Comparison of ENCODE assay signal across 10 cellular contexts in genomic region chr16:70432304-70432799, GRCh38. TPM values are rescaled to one million over a fixed set of nuclear protein-coding genes. Genes with fewer than 3 reads are reported as not detected.
DNase-seq lines count a peak whose midpoint lies in the region; ATAC-seq, FAIRE-seq and TF ChIP-seq lines count a peak whose summit lies in the region.
"Had no signal": no experiment of that assay in that cellular context is flagged by ENCODE, and none has a peak within 500 bp of the region (broad histone marks: within the 10 kb centered on the region; RNA-seq: fewer than 3 reads in every experiment).

No MANE protein-coding gene starts in this region.

- H3K27me3 ChIP-seq in CD4-positive, CD25-positive, alpha-beta regulatory T cell (ENCODE audit: control insufficient read depth, insufficient read depth, low read length): no peaks in the 10 kb centered on the region
- no peaks in the 10 kb centered on the region for H3K27me3 ChIP-seq in astrocyte (ENCODE audit: insufficient read depth, low read length)

- peak overlapping the region in 1 of 4 donors; percentile 28 for H3K4me3 Mint-ChIP-seq in CD4-positive, CD25-positive, alpha-beta regulatory T cell
- H3K4me3 Mint-ChIP-seq in IgD-negative memory B cell: peak overlapping the region; percentile 20 to 82 (median 56)
- peak overlapping the region; percentile 45 for H3K4me3 Mint-ChIP-seq in astrocyte (ENCODE audit: unreplicated experiment)
- H3K4me3 Mint-ChIP-seq in natural killer cell treated with Interleukin-12 subunit alpha and Interleukin-12 subunit beta and Interleukin-15 and Interleukin-18, amount 100 ng/mL, for 72 hours: no peak overlapping the region
- H3K4me3 Mint-ChIP-seq: activated naive CD4-positive, alpha-beta T cell treated with anti-CD3 and anti-CD28 coated beads for 36 hours had no signal

- peaks cover 63% of the 10 kb centered on the region for H3K4me1 ChIP-seq in CD4-positive, CD25-positive, alpha-beta regulatory T cell (ENCODE audit: control insufficient read depth, insufficient read depth, low read length, poor library complexity, severe bottlenecking)
- H3K4me1 ChIP-seq in astrocyte (ENCODE audit: insufficient read depth, low read length): peaks cover 66% of the 10 kb centered on the region

- no peaks in the 10 kb centered on the region for H3K9me3 Mint-ChIP-seq in CD4-positive, CD25-positive, alpha-beta regulatory T cell
- no peaks in the 10 kb centered on the region for H3K9me3 Mint-ChIP-seq in IgD-negative memory B cell
- H3K9me3 Mint-ChIP-seq in astrocyte (ENCODE audit: unreplicated experiment): no peaks in the 10 kb centered on the region
- no peaks in the 10 kb centered on the region for H3K9me3 Mint-ChIP-seq in natural killer cell treated with Interleukin-12 subunit alpha and Interleukin-12 subunit beta and Interleukin-15 and Interleukin-18, amount 100 ng/mL, for 72 hours
- H3K9me3 Mint-ChIP-seq: activated naive CD4-positive, alpha-beta T cell treated with anti-CD3 and anti-CD28 coated beads for 36 hours had no signal

- peak overlapping the region; percentile 74 for H3K4me2 ChIP-seq in astrocyte (ENCODE audit: low read length)

- H3K4me3 ChIP-seq in CD4-positive, CD25-positive, alpha-beta regulatory T cell (ENCODE audit: low read depth, low read length): no peak overlapping the region
- no peak overlapping the region for H3K4me3 ChIP-seq in astrocyte (ENCODE audit: insufficient read depth, low read depth, low read length)

- DNase-seq in CD4-positive, CD25-positive, alpha-beta regulatory T cell: no peak
- DNase-seq in astrocyte (ENCODE audit: low read depth) (no peak), NCI-H146 (lab: John Stamatoyannopoulos, UW) (no peak), NAMALWA (ENCODE audit: low spot score) (no peak), NCI-H446 (lab: John Stamatoyannopoulos, UW) (no peak)
- no peak for DNase-seq in natural killer cell treated with Interleukin-12 subunit alpha and Interleukin-12 subunit beta and Interleukin-15 and Interleukin-18, amount 100 ng/mL, for 72 hours (ENCODE audit: low spot score)
- DNase-seq: activated naive CD4-positive, alpha-beta T cell treated with anti-CD3 and anti-CD28 coated beads for 36 hours; NCI-H187 treated with DMSO at 0.1 percent for 48 hours had no signal

- peaks cover 91% of the 10 kb centered on the region for H3K79me2 ChIP-seq in astrocyte (ENCODE audit: insufficient read depth, low read length)

- H3K27ac Mint-ChIP-seq in CD4-positive, CD25-positive, alpha-beta regulatory T cell: peak overlapping the region in 2 of 3 donors; percentile 54 to 94
- peak overlapping the region; percentile 84 to 99 (median 90) for H3K27ac Mint-ChIP-seq in IgD-negative memory B cell
- peak overlapping the region; percentile 91 for H3K27ac Mint-ChIP-seq in astrocyte (ENCODE audit: unreplicated experiment)
- peak overlapping the region; percentile 19 to 25 for H3K27ac Mint-ChIP-seq in natural killer cell treated with Interleukin-12 subunit alpha and Interleukin-12 subunit beta and Interleukin-15 and Interleukin-18, amount 100 ng/mL, for 72 hours
- H3K27ac Mint-ChIP-seq: activated naive CD4-positive, alpha-beta T cell treated with anti-CD3 and anti-CD28 coated beads for 36 hours had no signal

- H3K27ac ChIP-seq in CD4-positive, CD25-positive, alpha-beta regulatory T cell (ENCODE audit: insufficient read depth, low read length, poor library complexity, severe bottlenecking): no peak overlapping the region
- H3K27ac ChIP-seq in astrocyte (ENCODE audit: low read depth, low read length): no peak overlapping the region

- H3K36me3 ChIP-seq in CD4-positive, CD25-positive, alpha-beta regulatory T cell (ENCODE audit: control insufficient read depth, insufficient read depth, low read length): peaks cover 6% of the 10 kb centered on the region
- H3K36me3 ChIP-seq in astrocyte (ENCODE audit: insufficient read depth, low read length): no peaks in the 10 kb centered on the region

- H4K20me1 ChIP-seq in astrocyte (ENCODE audit: insufficient read depth, low read length): peaks cover 68% of the 10 kb centered on the region

- peak overlapping the region; percentile 40 for H3K9ac ChIP-seq in astrocyte (ENCODE audit: low read length)

- H3K4me1 Mint-ChIP-seq in CD4-positive, CD25-positive, alpha-beta regulatory T cell: peaks cover 4 to 91% (median 63%) of the 10 kb centered on the region in 4 donors
- H3K4me1 Mint-ChIP-seq in IgD-negative memory B cell: peaks cover 53 to 70% (median 60%) of the 10 kb centered on the region in 3 donors
- H3K4me1 Mint-ChIP-seq in astrocyte (ENCODE audit: low read depth, unreplicated experiment): peaks cover 78% of the 10 kb centered on the region
- peaks cover 49 to 50% of the 10 kb centered on the region in 2 donors for H3K4me1 Mint-ChIP-seq in natural killer cell treated with Interleukin-12 subunit alpha and Interleukin-12 subunit beta and Interleukin-15 and Interleukin-18, amount 100 ng/mL, for 72 hours (ENCODE audit: low read depth in 2 of 2)

- peaks cover 8% of the 10 kb centered on the region for H3K36me3 Mint-ChIP-seq in CD4-positive, CD25-positive, alpha-beta regulatory T cell
- H3K36me3 Mint-ChIP-seq in IgD-negative memory B cell (no peaks in the 10 kb centered on the region), astrocyte (ENCODE audit: low read depth, unreplicated experiment) (peaks cover 11% of the 10 kb centered on the region)
- H3K36me3 Mint-ChIP-seq in natural killer cell treated with Interleukin-12 subunit alpha and Interleukin-12 subunit beta and Interleukin-15 and Interleukin-18, amount 100 ng/mL, for 72 hours: no peaks in the 10 kb centered on the region

- no peak for TF ChIP-seq CTCF in astrocyte (IDR thresholded peaks at IDR 0.05; ENCODE audit: insufficient read depth, low read depth, low read length)

- no peak overlapping the region for H2AFZ ChIP-seq in astrocyte (ENCODE audit: low read depth, low read length)

- ATAC-seq in CD4-positive, CD25-positive, alpha-beta regulatory T cell (ENCODE audit: low read depth in 2 of 2): no peak
- ATAC-seq in natural killer cell treated with Interleukin-12 subunit alpha and Interleukin-12 subunit beta and Interleukin-15 and Interleukin-18, amount 100 ng/mL, for 72 hours: no peak
- ATAC-seq in HG02571 (IDR thresholded peaks at IDR 0.05; ENCODE audit: unreplicated experiment): no peak

- FAIRE-seq in astrocyte (lab: Jason Lieb, UNC): no peak

- H3K27me3 Mint-ChIP-seq in CD4-positive, CD25-positive, alpha-beta regulatory T cell: no peaks in the 10 kb centered on the region
- H3K27me3 Mint-ChIP-seq in IgD-negative memory B cell (no peaks in the 10 kb centered on the region), astrocyte (ENCODE audit: low read depth, unreplicated experiment) (no peaks in the 10 kb centered on the region)
- no peaks in the 10 kb centered on the region for H3K27me3 Mint-ChIP-seq in natural killer cell treated with Interleukin-12 subunit alpha and Interleukin-12 subunit beta and Interleukin-15 and Interleukin-18, amount 100 ng/mL, for 72 hours

- H3K9me3 ChIP-seq in CD4-positive, CD25-positive, alpha-beta regulatory T cell (ENCODE audit: control insufficient read depth in 2 of 2, low read length in 2 of 2): no peaks in the 10 kb centered on the region
- H3K9me3 ChIP-seq in astrocyte (ENCODE audit: insufficient read depth, low read depth, low read length): no peaks in the 10 kb centered on the region

RNA-seq across cellular contexts. Expression of gene ST3GAL2, which starts 6.5 kb away (rescaled TPM):
- 22.1 TPM for total RNA-seq in CD4-positive, CD25-positive, alpha-beta regulatory T cell
- polyA plus RNA-seq in CD4-positive, CD25-positive, alpha-beta regulatory T cell: 10 to 100 TPM; 10.5 to 17.5 (median 14.6) TPM
- 9.7 TPM for polyA plus RNA-seq in IgD-negative memory B cell
- total RNA-seq in astrocyte: 108 and 130 TPM in 2 replicates
- total RNA-seq in natural killer cell treated with Interleukin-12 subunit alpha and Interleukin-12 subunit beta and Interleukin-15 and Interleukin-18, amount 100 ng/mL, for 72 hours: 10 to 100 TPM; 63.0 to 66.0 TPM

RNA-seq across cellular contexts. Expression of gene FCSK, which starts 22.0 kb away (rescaled TPM):
- total RNA-seq in CD4-positive, CD25-positive, alpha-beta regulatory T cell: 28.5 TPM
- 10 to 100 TPM in 1 of 4 donors, 1 to 10 TPM in 3; 5.7 to 11.5 (median 7.7) TPM for polyA plus RNA-seq in CD4-positive, CD25-positive, alpha-beta regulatory T cell
- polyA plus RNA-seq in IgD-negative memory B cell: 4.6 TPM
- total RNA-seq in astrocyte: 9.7 and 12.0 TPM in 2 replicates
- 10 to 100 TPM; 19.4 to 35.2 TPM for total RNA-seq in natural killer cell treated with Interleukin-12 subunit alpha and Interleukin-12 subunit beta and Interleukin-15 and Interleukin-18, amount 100 ng/mL, for 72 hours

Comparison
In these comparisons a context has a peak if more than half of its experiments do, and no peak if none do; other contexts are left out.
1. H3K27ac Mint-ChIP-seq: peak in every context shown above with its lines; median percentile 91 in astrocyte; 90 in IgD-negative memory B cell; 74 in CD4-positive, CD25-positive, alpha-beta regulatory T cell; 22 in natural killer cell treated with Interleukin-12 subunit alpha and Interleukin-12 subunit beta and Interleukin-15 and Interleukin-18, amount 100 ng/mL, for 72 hours.